31 cellular contexts compared by ENCODE assay signal in genomic region chr9:20492772-20493171, GRCh38.
DNase-seq lines count a peak whose midpoint lies in the region; ATAC-seq, FAIRE-seq and TF ChIP-seq lines count a peak whose summit lies in the region.
"Had no signal": no experiment of that assay in that cellular context is flagged by ENCODE, and none has a peak within 500 bp of the region (broad histone marks: within the 10 kb centered on the region; RNA-seq: fewer than 3 reads in every experiment).

No MANE protein-coding gene starts in this region.

- TF ChIP-seq CTCF in HEK293 (tag by site-specific recombination; IDR thresholded peaks at IDR 0.05) (no peak), Peyer's patch (IDR thresholded peaks at IDR 0.05) (no peak)

- ATAC-seq in activated CD4-positive, CD25-positive, alpha-beta regulatory T cell treated with anti-CD3 and anti-CD28 coated beads, Interleukin-2, amount 50 U/mL, for 24 hours, result no peak
- ATAC-seq: A549; CD8-positive, alpha-beta T cell had no signal

- CTCF ChIA-PET in HEK293 (lab: Yijun Ruan, JAX), result interaction anchor here (0.5 to 0.7 kb wide), 3 partner anchors 56 to 360 kb away, joined by 3 to 4 read pairs (median 4); no protein-coding TSS in a partner anchor

- FAIRE-seq in islet of Langerhans (lab: Jason Lieb, UNC), result peak; percentile 27
- FAIRE-seq: A204.1, D721Med had no signal

- DNase-seq in Peyer's patch, result no peak
- DNase-seq: 8988T; ACHN; AML-193; BE2C; C1 segment of cervical spinal cord; Caco-2; Calu3; CD4-positive, alpha-beta memory T cell; CD4-positive, alpha-beta T cell; CD4-positive, CD25-positive, alpha-beta regulatory T cell; CD8-positive, alpha-beta memory T cell; CD8-positive, alpha-beta T cell; COR-L47; DMS 273 treated with DMSO at 0.1 percent for 48 hours; DMS153; DMS53; DMS79; DMS79 treated with DMSO at 0.1 percent for 48 hours; DND-41; EL had no signal

- H3K27ac ChIP-seq in HEK293 (ENCODE audit: extremely low read depth, low read depth, low read length), result no peak overlapping the region
- H3K27ac ChIP-seq in Peyer's patch, result no peak overlapping the region
- H3K27ac ChIP-seq: 22Rv1; A549; BLaER1; BLaER1 treated with 17β-estradiol and CSF1 and Interleukin-3, amounts not matched to agents 10 nM and 100 nM; C4-2B had no signal

- H3K36me3 ChIP-seq in HEK293 (ENCODE audit: control insufficient read depth in 2 of 2, insufficient read depth in 1 of 2, low read length in 2 of 2), result no peaks in the 10 kb centered on the region
- no peaks in the 10 kb centered on the region for H3K36me3 ChIP-seq in Peyer's patch
- H3K36me3 ChIP-seq: BE2C; BLaER1; BLaER1 treated with 17β-estradiol and CSF1 and Interleukin-3, amounts not matched to agents 10 nM and 100 nM had no signal

- H3K4me1 ChIP-seq in HEK293 (ENCODE audit: control insufficient read depth, insufficient read depth, low read length), result peaks cover 27% of the 10 kb centered on the region
- H3K4me1 ChIP-seq in Peyer's patch, result no peaks in the 10 kb centered on the region
- H3K4me1 ChIP-seq: A549; BE2C; BLaER1; BLaER1 treated with 17β-estradiol and CSF1 and Interleukin-3, amounts not matched to agents 10 nM and 100 nM; Caco-2 had no signal

- POLR2A ChIA-PET in HEK293 (lab: Yijun Ruan, JAX), result no interaction called here

- H3K27me3 ChIP-seq in Peyer's patch, result no peaks in the 10 kb centered on the region
- H3K27me3 ChIP-seq: BE2C; BLaER1; BLaER1 treated with 17β-estradiol and CSF1 and Interleukin-3, amounts not matched to agents 10 nM and 100 nM had no signal

- H3K9me3 ChIP-seq in HEK293 (ENCODE audit: control insufficient read depth, insufficient read depth, low read depth, low read length) (no peaks in the 10 kb centered on the region), Peyer's patch (no peaks in the 10 kb centered on the region)
- H3K9me3 ChIP-seq: A549; BE2C; BLaER1; BLaER1 treated with 17β-estradiol and CSF1 and Interleukin-3, amounts not matched to agents 10 nM and 100 nM; Caco-2 had no signal

- TF ChIP-seq POLR2A in Peyer's patch (IDR thresholded peaks at IDR 0.05), result no peak

- H3K4me3 ChIP-seq in HEK293 (ENCODE audit: low read depth, low read length) (no peak overlapping the region), Peyer's patch (no peak overlapping the region)
- H3K4me3 ChIP-seq: A549; BLaER1; BLaER1 treated with 17β-estradiol and CSF1 and Interleukin-3, amounts not matched to agents 10 nM and 100 nM had no signal

TF ChIP-seq in HEK293, 187 proteins besides CTCF, POLR2A, EP300 and RAD21:
- TF ChIP-seq ZNF660 (tag by site-specific recombination; IDR thresholded peaks at IDR 0.05) (peak; percentile 94), ZNF221 (tag by site-specific recombination; IDR thresholded peaks at IDR 0.05; ENCODE audit: borderline replicate concordance) (no peak)
